Comparison of ENCODE assay signal across 8 cellular contexts in the genomic region with DNA sequence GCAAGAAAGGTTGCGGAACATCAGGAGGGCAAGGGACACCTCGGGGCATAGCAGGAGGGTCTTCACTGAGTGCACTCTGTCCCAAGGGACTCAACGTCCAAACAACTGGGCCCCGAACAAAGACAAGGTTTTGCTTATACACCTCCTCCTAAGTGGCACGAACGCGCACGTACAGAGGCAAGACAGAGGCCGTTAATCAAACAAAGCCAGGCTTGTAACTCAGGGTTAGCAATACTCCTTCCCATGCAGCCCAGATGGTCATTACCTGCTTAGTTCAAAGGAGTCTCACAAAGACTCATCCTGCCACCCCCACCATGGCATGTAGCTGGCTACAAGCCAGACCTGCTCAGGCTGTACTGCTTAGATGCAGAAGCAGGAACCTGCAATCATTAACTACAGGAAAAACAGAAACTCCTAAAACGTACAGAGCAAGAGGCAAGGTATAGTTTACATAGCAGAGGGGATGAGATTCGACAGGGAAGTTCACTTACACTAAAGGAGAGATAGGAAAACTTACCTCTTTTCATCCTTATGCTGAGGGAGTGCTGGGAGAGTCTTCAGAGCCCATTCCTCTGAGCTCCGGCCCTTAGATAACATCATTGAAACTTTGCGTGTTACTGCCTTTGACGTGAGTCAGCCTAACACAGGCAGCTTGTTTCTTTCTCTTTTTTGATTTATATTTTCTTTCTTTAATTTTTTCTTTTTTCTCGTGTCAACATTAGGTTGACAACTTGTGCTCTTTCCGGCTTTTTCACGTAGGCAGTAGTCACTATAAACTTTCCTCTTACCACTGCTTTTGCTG.
DNase-seq lines count a peak whose midpoint lies in the region; ATAC-seq and TF ChIP-seq lines count a peak whose summit lies in the region.

No MANE protein-coding gene starts in this region.

- TF ChIP-seq EP300 in upper lobe of left lung (IDR thresholded peaks at IDR 0.05): no peak

- H3K36me3 ChIP-seq in lower lobe of right lung (no peaks in the 10 kb centered on the region), upper lobe of left lung (no peaks in the 10 kb centered on the region)

- TF ChIP-seq CTCF in lower lobe of right lung (IDR thresholded peaks at IDR 0.05): no peak
- TF ChIP-seq CTCF in upper lobe of left lung (IDR thresholded peaks at IDR 0.05): no peak
- no peak for TF ChIP-seq CTCF in progenitor cell of endocrine pancreas (IDR thresholded peaks at IDR 0.05; ENCODE audit: unreplicated experiment)

- WGBS in upper lobe of left lung, 2 donors: 42 to 53% methylated on average over 13 to 17 of the region's 17 CpGs

- peak overlapping the region; percentile 85 to 96 for H3K4me3 Mint-ChIP-seq in activated T-cell treated with anti-CD3 and anti-CD28 coated beads, Interleukin-2, amount 50 U/mL, for 72 hours
- no peak overlapping the region for H3K4me3 Mint-ChIP-seq in progenitor cell of endocrine pancreas (ENCODE audit: low read depth)

- H3K4me1 Mint-ChIP-seq in activated T-cell treated with anti-CD3 and anti-CD28 coated beads, Interleukin-2, amount 50 U/mL, for 72 hours (ENCODE audit: low read depth): peaks cover 41% of the 10 kb centered on the region
- H3K4me1 Mint-ChIP-seq in progenitor cell of endocrine pancreas (ENCODE audit: low read depth): no peaks in the 10 kb centered on the region

- H3K9me3 Mint-ChIP-seq in activated T-cell treated with anti-CD3 and anti-CD28 coated beads, Interleukin-2, amount 50 U/mL, for 72 hours: no peaks in the 10 kb centered on the region
- H3K9me3 Mint-ChIP-seq in progenitor cell of endocrine pancreas (ENCODE audit: low read depth): peaks cover 65% of the 10 kb centered on the region

- H3K36me3 Mint-ChIP-seq in activated T-cell treated with anti-CD3 and anti-CD28 coated beads, Interleukin-2, amount 50 U/mL, for 72 hours (ENCODE audit: insufficient read depth in 2 of 2): no peaks in the 10 kb centered on the region
- H3K36me3 Mint-ChIP-seq in progenitor cell of endocrine pancreas (ENCODE audit: insufficient read depth): peaks cover 4% of the 10 kb centered on the region

- H3K27ac Mint-ChIP-seq in activated T-cell treated with anti-CD3 and anti-CD28 coated beads, Interleukin-2, amount 50 U/mL, for 72 hours: peak overlapping the region; percentile 85
- H3K27ac Mint-ChIP-seq in progenitor cell of endocrine pancreas: no peak overlapping the region

- TF ChIP-seq POLR2A in upper lobe of left lung (IDR thresholded peaks at IDR 0.05): no peak

- ATAC-seq in GM21723 (IDR thresholded peaks at IDR 0.05; ENCODE audit: unreplicated experiment) (peak; percentile 31), lower lobe of right lung (peak; percentile 47 to 68), upper lobe of left lung (ENCODE audit: low FRiP score in 2 of 2) (peak; percentile 36 to 75)
- ATAC-seq in activated T-cell treated with anti-CD3 and anti-CD28 coated beads, Interleukin-2, amount 50 U/mL, for 72 hours (replicated peaks in 1 of 2): peak; percentile 72 to 76

- H3K9me3 ChIP-seq in lower lobe of right lung: no peaks in the 10 kb centered on the region
- H3K9me3 ChIP-seq in upper lobe of left lung: no peaks in the 10 kb centered on the region

- intact Hi-C loops in lower lobe of right lung (cut with DNase I): no loop called here

- peaks cover 26% of the 10 kb centered on the region for H3K4me1 ChIP-seq in lower lobe of right lung
- H3K4me1 ChIP-seq in upper lobe of left lung: peaks cover 9 to 40% (median 22%) of the 10 kb centered on the region in 4 donors

- H3K27ac ChIP-seq in lower lobe of right lung (peak overlapping the region; percentile 92), upper lobe of left lung (peak overlapping the region; percentile 76 to 90 (median 89))

- H3K27me3 ChIP-seq in lower lobe of right lung (ENCODE audit: low read depth): no peaks in the 10 kb centered on the region
- no peaks in the 10 kb centered on the region for H3K27me3 ChIP-seq in upper lobe of left lung

- no peaks in the 10 kb centered on the region for H3K27me3 Mint-ChIP-seq in activated T-cell treated with anti-CD3 and anti-CD28 coated beads, Interleukin-2, amount 50 U/mL, for 72 hours (ENCODE audit: low read depth)
- no peaks in the 10 kb centered on the region for H3K27me3 Mint-ChIP-seq in progenitor cell of endocrine pancreas

- peak overlapping the region; percentile 74 for H3K4me3 ChIP-seq in GM08714 (ENCODE audit: low read length)
- peak overlapping the region; percentile 48 for H3K4me3 ChIP-seq in lower lobe of right lung
- peak overlapping the region in 3 of 4 donors; percentile 39 to 57 (median 52) for H3K4me3 ChIP-seq in upper lobe of left lung

- peak; percentile 50 for DNase-seq in NCI-H345 treated with DMSO at 0.1 percent for 48 hours (lab: John Stamatoyannopoulos, UW; ENCODE audit: unreplicated experiment)
- DNase-seq in activated T-cell treated with anti-CD3 and anti-CD28 coated beads, Interleukin-2, amount 50 U/mL, for 72 hours: peak; percentile 63 to 70
- DNase-seq in lower lobe of right lung: peak; percentile 79
- DNase-seq in upper lobe of left lung: peak in 1 of 2 donors; percentile 66
- no peak for DNase-seq in NCI-H2196 (lab: John Stamatoyannopoulos, UW; ENCODE audit: unreplicated experiment)
- DNase-seq in progenitor cell of endocrine pancreas (ENCODE audit: low spot score, unreplicated experiment): no peak

Comparison
In these comparisons a context has a peak if more than half of its experiments do, and no peak if none do; other contexts are left out.
1. DNase-seq: peak in NCI-H345 treated with DMSO at 0.1 percent for 48 hours (single experiment), activated T-cell treated with anti-CD3 and anti-CD28 coated beads, Interleukin-2, amount 50 U/mL, for 72 hours (2 of 2) and lower lobe of right lung (single experiment); none in NCI-H2196 (single experiment) and progenitor cell of endocrine pancreas (single experiment).
2. Peak in every context shown above with its lines, with median percentiles within 50 percentile points of each other: H3K4me3 ChIP-seq and ATAC-seq.